10 cellular contexts compared by ENCODE assay signal in genomic region chr13:99656843-99657506, GRCh38. TPM values are rescaled to one million over a fixed set of nuclear protein-coding genes. Genes with fewer than 3 reads are reported as not detected.
DNase-seq lines count a peak whose midpoint lies in the region; ATAC-seq, FAIRE-seq and TF ChIP-seq lines count a peak whose summit lies in the region.
"Had no signal": no experiment of that assay in that cellular context is flagged by ENCODE, and none has a peak within 500 bp of the region (broad histone marks: within the 10 kb centered on the region; RNA-seq: fewer than 3 reads in every experiment).

No MANE protein-coding gene starts in this region.

- peak; percentile 18 for DNase-seq in activated CD4-positive, CD25-positive, alpha-beta regulatory T cell treated with anti-CD3 and anti-CD28 coated beads, Interleukin-2, amount 50 U/mL, for 16 hours (ENCODE audit: low read depth, low spot score)
- no peak for DNase-seq in activated CD4-positive, CD25-positive, alpha-beta regulatory T cell treated with anti-CD3 and anti-CD28 coated beads, Interleukin-2, amount 50 U/mL, for 72 hours
- peak; percentile 61 for DNase-seq in NCI-H748 treated with DMSO at 0.1 percent for 48 hours (lab: John Stamatoyannopoulos, UW)
- peak in 1 of 2 donors; percentile 27 for DNase-seq in central memory CD8-positive, alpha-beta T cell (ENCODE audit: low spot score in 2 of 2)
- DNase-seq in retina = peak; percentile 65
- DNase-seq in NCI-H446 (lab: John Stamatoyannopoulos, UW) = no peak
- no peak for DNase-seq in HTR-8/SVneo (ENCODE audit: insufficient read length, low spot score)
- no peak for DNase-seq in uterus

- intact Hi-C loops in uterus (cut with DNase I; ENCODE audit: low total_unique reads) = loop anchor here (10.0 kb wide), 1 partner anchor 858 kb away; no protein-coding TSS in a partner anchor

- H3K27ac Mint-ChIP-seq in central memory CD8-positive, alpha-beta T cell (ENCODE audit: low read depth) = peak overlapping the region; percentile 82

- no peaks in the 10 kb centered on the region for H3K27me3 Mint-ChIP-seq in central memory CD8-positive, alpha-beta T cell

- H3K27me3 ChIP-seq in uterus = no peaks in the 10 kb centered on the region
- H3K27me3 ChIP-seq: breast epithelium, gastrocnemius medialis had no signal

- H3K27ac ChIP-seq in uterus = no peak overlapping the region

- FAIRE-seq in HTR-8/SVneo (lab: Jason Lieb, UNC) = no peak

- no peak for TF ChIP-seq CTCF in uterus (IDR thresholded peaks at IDR 0.05)

- no peak for TF ChIP-seq POLR2A in uterus (IDR thresholded peaks at IDR 0.05)

- H3K4me1 ChIP-seq in uterus = no peaks in the 10 kb centered on the region
- H3K4me1 ChIP-seq: breast epithelium had no signal

- no peaks in the 10 kb centered on the region for H3K36me3 ChIP-seq in uterus
- H3K36me3 ChIP-seq: breast epithelium, gastrocnemius medialis had no signal

- no peaks in the 10 kb centered on the region for H3K9me3 Mint-ChIP-seq in central memory CD8-positive, alpha-beta T cell

- peaks cover 11% of the 10 kb centered on the region for H3K36me3 Mint-ChIP-seq in central memory CD8-positive, alpha-beta T cell (ENCODE audit: insufficient read depth)

- H3K4me3 ChIP-seq in uterus = no peak overlapping the region

- no peaks in the 10 kb centered on the region for H3K9me3 ChIP-seq in uterus
- H3K9me3 ChIP-seq: breast epithelium, gastrocnemius medialis had no signal

- H3K4me3 Mint-ChIP-seq in central memory CD8-positive, alpha-beta T cell = peak overlapping the region; percentile 72

- peaks cover 38% of the 10 kb centered on the region for H3K4me1 Mint-ChIP-seq in central memory CD8-positive, alpha-beta T cell

- ATAC-seq in central memory CD8-positive, alpha-beta T cell (replicated peaks; ENCODE audit: extremely low read depth, poor library complexity, severe bottlenecking) = peak; percentile 80

RNA-seq across cellular contexts. Expression of gene CLYBL, which starts 50.5 kb away (rescaled TPM):
- 10 to 100 TPM in 1 of 4 donors, 1 to 10 TPM in 2, under 1 TPM in 1; 0.29 to 34.3 (median 7.2) TPM for total RNA-seq in uterus

Comparison
In these comparisons a context has a peak if more than half of its experiments do, and no peak if none do; other contexts are left out.
1. DNase-seq: peak in activated CD4-positive, CD25-positive, alpha-beta regulatory T cell treated with anti-CD3 and anti-CD28 coated beads, Interleukin-2, amount 50 U/mL, for 16 hours (single experiment), NCI-H748 treated with DMSO at 0.1 percent for 48 hours (single experiment) and retina (single experiment); none in activated CD4-positive, CD25-positive, alpha-beta regulatory T cell treated with anti-CD3 and anti-CD28 coated beads, Interleukin-2, amount 50 U/mL, for 72 hours (single experiment), NCI-H446 (0 of 2), HTR-8/SVneo (single experiment) and uterus (0 of 2).